ENCODE assay signal across 1 cellular context in genomic region chr12:42757735-42758134, GRCh38.
TF ChIP-seq lines count a peak whose summit lies in the region.

No MANE protein-coding gene starts in this region.

TF ChIP-seq in HCT116, 20 proteins besides CTCF, POLR2A, EP300 and RAD21:
- TF ChIP-seq ZBTB33 (IDR thresholded peaks at IDR 0.05; ENCODE audit: extremely low read depth, insufficient replicate concordance, low read length) (no peak), POLR2AphosphoS5 (IDR thresholded peaks at IDR 0.05; ENCODE audit: low read depth, low read length) (no peak), EZH2 (IDR thresholded peaks at IDR 0.05) (no peak), EZH2phosphoT487 (IDR thresholded peaks at IDR 0.05; ENCODE audit: borderline replicate concordance) (no peak), ATF3 (IDR thresholded peaks at IDR 0.05) (no peak), TCF7L2 (IDR thresholded peaks at IDR 0.05; ENCODE audit: borderline replicate concordance, extremely low read depth, insufficient read depth, insufficient read length) (no peak), REST (IDR thresholded peaks at IDR 0.05; ENCODE audit: low read depth) (no peak), ZFX (IDR thresholded peaks at IDR 0.05) (no peak), JUND (IDR thresholded peaks at IDR 0.05) (no peak)
